Comparison of ENCODE assay signal across 20 cellular contexts in the genomic region with DNA sequence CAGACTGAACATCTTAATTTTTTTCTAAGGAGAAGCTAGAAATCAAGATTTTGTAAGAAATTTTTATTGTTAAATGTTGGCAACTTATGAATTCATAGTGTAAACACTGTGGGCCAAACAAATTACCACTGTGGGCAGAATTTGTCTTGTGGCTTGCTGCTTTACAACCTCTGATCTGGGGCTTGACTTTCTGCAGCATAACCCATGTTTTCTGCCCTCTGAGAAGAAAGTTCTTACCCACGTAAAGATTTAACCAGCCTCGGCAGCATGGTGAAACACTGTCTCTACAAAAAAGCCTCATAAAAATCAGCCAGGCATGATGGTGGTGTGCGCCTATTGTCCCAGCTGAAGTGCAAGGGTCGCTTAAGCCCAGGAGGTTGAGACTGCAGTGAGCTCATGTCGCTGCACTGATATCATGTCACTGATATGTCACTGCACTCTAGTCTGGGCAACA. TPM values are rescaled to one million over a fixed set of nuclear protein-coding genes. Genes with fewer than 3 reads are reported as not detected.
DNase-seq lines count a peak whose midpoint lies in the region; ATAC-seq and TF ChIP-seq lines count a peak whose summit lies in the region.
"Had no signal": no experiment of that assay in that cellular context is flagged by ENCODE, and none has a peak within 500 bp of the region (broad histone marks: within the 10 kb centered on the region; RNA-seq: fewer than 3 reads in every experiment).

No MANE protein-coding gene starts in this region.

- no peaks in the 10 kb centered on the region for H3K27me3 Mint-ChIP-seq in central memory CD8-positive, alpha-beta T cell
- no peaks in the 10 kb centered on the region for H3K27me3 Mint-ChIP-seq in nephron (ENCODE audit: low read depth)
- H3K27me3 Mint-ChIP-seq: activated B cell treated with CpG ODN at 0.5 μM for 24 hours; activated naive CD8-positive, alpha-beta T cell treated with anti-CD3 and anti-CD28 coated beads for 36 hours; CD4-positive, alpha-beta T cell had no signal

- no peak overlapping the region for H3K27ac ChIP-seq in spleen
- H3K27ac ChIP-seq: HL-60, lower lobe of right lung had no signal

- no peaks in the 10 kb centered on the region for H3K9me3 Mint-ChIP-seq in central memory CD8-positive, alpha-beta T cell
- H3K9me3 Mint-ChIP-seq in nephron = no peaks in the 10 kb centered on the region
- H3K9me3 Mint-ChIP-seq: activated B cell treated with CpG ODN at 0.5 μM for 24 hours; activated naive CD8-positive, alpha-beta T cell treated with anti-CD3 and anti-CD28 coated beads for 36 hours; CD4-positive, alpha-beta T cell had no signal

- no peak for TF ChIP-seq CTCF in nephron (IDR thresholded peaks at IDR 0.05; ENCODE audit: unreplicated experiment in 3 of 3)
- TF ChIP-seq CTCF in spleen (IDR thresholded peaks at IDR 0.05 in 8 of 11, conservative IDR thresholded peaks at IDR 0.05 in 3 of 11) = no peak

- H3K4me3 ChIP-seq in spleen = no peak overlapping the region
- H3K4me3 ChIP-seq: heart left ventricle, lower lobe of right lung had no signal

- peak overlapping the region; percentile 7 for H3K4me3 Mint-ChIP-seq in central memory CD8-positive, alpha-beta T cell
- H3K4me3 Mint-ChIP-seq in nephron = peak overlapping the region in 1 of 3 experiments; percentile 24
- H3K4me3 Mint-ChIP-seq: activated B cell treated with CpG ODN at 0.5 μM for 24 hours; activated naive CD8-positive, alpha-beta T cell treated with anti-CD3 and anti-CD28 coated beads for 36 hours; CD4-positive, alpha-beta T cell had no signal

- H3K36me3 ChIP-seq in spleen = peaks cover 0 to 82% (median 14%) of the 10 kb centered on the region in 6 donors

- H3K27me3 ChIP-seq in spleen (replicated peaks in 1 of 7) = no peaks in the 10 kb centered on the region
- H3K27me3 ChIP-seq: heart left ventricle had no signal

- 79 to 92% (median 86%) methylated on average over 5 of the region's 5 CpGs for WGBS in spleen, 5 donors

- ATAC-seq in central memory CD8-positive, alpha-beta T cell (replicated peaks; ENCODE audit: extremely low read depth, poor library complexity, severe bottlenecking) = peak; percentile 32
- ATAC-seq in GM21529 (IDR thresholded peaks at IDR 0.05; ENCODE audit: unreplicated experiment) = no peak
- ATAC-seq: lower lobe of right lung had no signal

- TF ChIP-seq POLR2A in spleen (IDR thresholded peaks at IDR 0.05) = no peak

- peaks cover 0 to 67% (median 34%) of the 10 kb centered on the region in 6 donors for H3K4me1 ChIP-seq in spleen

- intact Hi-C loops in spleen (cut with DNase I; ENCODE audit: low total_unique reads) = no loop called here

- no peaks in the 10 kb centered on the region for H3K9me3 ChIP-seq in spleen
- H3K9me3 ChIP-seq: heart left ventricle, lower lobe of right lung had no signal

- H3K36me3 Mint-ChIP-seq in central memory CD8-positive, alpha-beta T cell (ENCODE audit: insufficient read depth) = peaks cover 41% of the 10 kb centered on the region
- H3K36me3 Mint-ChIP-seq in nephron (ENCODE audit: low read depth) = peaks cover 48% of the 10 kb centered on the region

- H3K27ac Mint-ChIP-seq in central memory CD8-positive, alpha-beta T cell (ENCODE audit: low read depth) = no peak overlapping the region
- peak overlapping the region; percentile 90 to 95 (median 92) for H3K27ac Mint-ChIP-seq in nephron
- H3K27ac Mint-ChIP-seq: activated naive CD8-positive, alpha-beta T cell treated with anti-CD3 and anti-CD28 coated beads for 36 hours had no signal

- peak; percentile 53 for DNase-seq in NCI-H1092 treated with DMSO at 0.1 percent for 48 hours (lab: John Stamatoyannopoulos, UW)
- no peak for DNase-seq in NCI-H1092 (lab: John Stamatoyannopoulos, UW)
- peak; percentile 78 for DNase-seq in M059J (ENCODE audit: low read depth)
- no peak for DNase-seq in central memory CD8-positive, alpha-beta T cell (ENCODE audit: low spot score in 2 of 2)
- no peak for DNase-seq in NCI-H748 (lab: John Stamatoyannopoulos, UW; ENCODE audit: unreplicated experiment)
- no peak for DNase-seq in spleen
- DNase-seq: 8988T; activated B cell treated with CpG ODN at 0.5 μM for 24 hours; activated CD8-positive, alpha-beta memory T cell treated with anti-CD3 and anti-CD28 coated beads, Interleukin-2, amount 50 U/mL, for 4 hours; activated naive CD8-positive, alpha-beta T cell treated with anti-CD3 and anti-CD28 coated beads for 36 hours; erythroblast; HCEC 1CT; heart left ventricle; lower lobe of right lung; nucleus accumbens; stimulated activated CD4-positive, alpha-beta T cell treated with anti-CD3 and anti-CD28 coated beads, Interleukin-12 subunit alpha, Interleukin-12 subunit beta, amount 100 ng/mL, for 4 hours had no signal

- H3K4me1 Mint-ChIP-seq in central memory CD8-positive, alpha-beta T cell = peaks cover 36% of the 10 kb centered on the region
- H3K4me1 Mint-ChIP-seq in nephron = peaks cover 16% of the 10 kb centered on the region

RNA-seq across cellular contexts. Expression of a gene that starts 12.9 kb away (rescaled TPM):
- 70.6 and 71.2 TPM in 2 replicates for total RNA-seq in M059J (2014; rRNA removed; shearing (Covaris generic))
- 10 to 100 TPM; 56.1 to 72.7 (median 65.7) TPM for total RNA-seq in spleen
- 10 to 100 TPM in 1 of 3 donors, 1 to 10 TPM in 2; 6.9 to 12.2 (median 8.0) TPM for polyA plus RNA-seq in spleen

Comparison
In these comparisons a context has a peak if more than half of its experiments do, and no peak if none do; other contexts are left out.
1. DNase-seq: peak in NCI-H1092 treated with DMSO at 0.1 percent for 48 hours (single experiment) and M059J (single experiment); none in NCI-H1092 (single experiment), central memory CD8-positive, alpha-beta T cell (0 of 2), NCI-H748 (single experiment) and spleen (single experiment).